Comparison of ENCODE assay signal across 17 cellular contexts in genomic region chr7:994592-995308, GRCh38. TPM values are rescaled to one million over a fixed set of nuclear protein-coding genes. Genes with fewer than 3 reads are reported as not detected.
DNase-seq lines count a peak whose midpoint lies in the region; ATAC-seq and TF ChIP-seq lines count a peak whose summit lies in the region.
"Had no signal": no experiment of that assay in that cellular context is flagged by ENCODE, and none has a peak within 500 bp of the region (broad histone marks: within the 10 kb centered on the region; RNA-seq: fewer than 3 reads in every experiment).

No MANE protein-coding gene starts in this region.

- H3K9ac ChIP-seq in Karpas-422 (ENCODE audit: low read length) = no peak overlapping the region

- no peaks in the 10 kb centered on the region for H3K4me1 Mint-ChIP-seq in Caco-2 (ENCODE audit: low read depth, unreplicated experiment)
- peaks cover 8% of the 10 kb centered on the region for H3K4me1 Mint-ChIP-seq in chondrocyte (ENCODE audit: low read depth)
- peaks cover 19% of the 10 kb centered on the region for H3K4me1 Mint-ChIP-seq in stimulated activated memory B cell treated with anti-CD40 and anti-IgM and Interleukin-4, amounts not matched to agents 10 μg/mL and 1 μg/mL and 100 μg/mL, for 72 hours

- H3K9me3 Mint-ChIP-seq in Caco-2 (ENCODE audit: unreplicated experiment) (no peaks in the 10 kb centered on the region), chondrocyte (ENCODE audit: low read depth) (no peaks in the 10 kb centered on the region)
- H3K9me3 Mint-ChIP-seq in stimulated activated memory B cell treated with anti-CD40 and anti-IgM and Interleukin-4, amounts not matched to agents 10 μg/mL and 1 μg/mL and 100 μg/mL, for 72 hours = no peaks in the 10 kb centered on the region

- intact Hi-C loops in Caco-2 (cut with micrococcal nuclease; ENCODE audit: unreplicated experiment) = no loop called here
- intact Hi-C loops in stomach (cut with DNase I; ENCODE audit: low total_unique reads) = loop anchor here (5.0 to 10.0 kb wide), 2 partner anchors 68 to 160 kb away; no protein-coding TSS in a partner anchor

- peaks cover 45% of the 10 kb centered on the region for H3K36me3 Mint-ChIP-seq in Caco-2 (ENCODE audit: insufficient read depth, unreplicated experiment)
- H3K36me3 Mint-ChIP-seq in chondrocyte (ENCODE audit: low read depth) = peaks cover 1% of the 10 kb centered on the region
- peaks cover 22% of the 10 kb centered on the region for H3K36me3 Mint-ChIP-seq in stimulated activated memory B cell treated with anti-CD40 and anti-IgM and Interleukin-4, amounts not matched to agents 10 μg/mL and 1 μg/mL and 100 μg/mL, for 72 hours

- H3K27ac Mint-ChIP-seq in Caco-2 (ENCODE audit: unreplicated experiment) (peak overlapping the region; percentile 42), chondrocyte (ENCODE audit: unreplicated experiment) (peak overlapping the region; percentile 59)
- peak overlapping the region; percentile 53 for H3K27ac Mint-ChIP-seq in stimulated activated memory B cell treated with anti-CD40 and anti-IgM and Interleukin-4, amounts not matched to agents 10 μg/mL and 1 μg/mL and 100 μg/mL, for 72 hours

- H3K27me3 ChIP-seq in Caco-2 (replicated peaks; ENCODE audit: control insufficient read depth, insufficient read depth, low read length) (no peaks in the 10 kb centered on the region), Karpas-422 (ENCODE audit: low read length) (no peaks in the 10 kb centered on the region; the same call in 1 of the 2 replicates), stomach (peaks cover 0 to 12% (median 0%) of the 10 kb centered on the region in 3 donors)
- H3K27me3 ChIP-seq: MG63, SJSA1 had no signal

- H2AFZ ChIP-seq in Karpas-422 (ENCODE audit: low read length) = no peak overlapping the region

- no peak overlapping the region for H3K4me3 Mint-ChIP-seq in Caco-2 (ENCODE audit: unreplicated experiment)
- H3K4me3 Mint-ChIP-seq in chondrocyte (ENCODE audit: unreplicated experiment) = no peak overlapping the region
- no peak overlapping the region for H3K4me3 Mint-ChIP-seq in stimulated activated memory B cell treated with anti-CD40 and anti-IgM and Interleukin-4, amounts not matched to agents 10 μg/mL and 1 μg/mL and 100 μg/mL, for 72 hours

- 73 to 83% (median 77%) methylated on average over 9 to 28 of the region's 28 CpGs for WGBS in stomach, 5 donors

- no peaks in the 10 kb centered on the region for H3K79me2 ChIP-seq in Karpas-422 (ENCODE audit: low read length)

- H3K36me3 ChIP-seq in Caco-2 (ENCODE audit: control insufficient read depth, insufficient read depth, low read length) (peaks cover 2% of the 10 kb centered on the region; the same call in 1 of the 2 replicates), Karpas-422 (ENCODE audit: insufficient read depth, low read length) (no peaks in the 10 kb centered on the region), stomach (peaks cover 0 to 49% (median 43%) of the 10 kb centered on the region in 4 donors)
- H3K36me3 ChIP-seq: MG63 had no signal

- CTCF ChIA-PET in Caco-2 (lab: Charles Lee) = interaction anchor here (0.5 to 2.7 kb wide), 7 partner anchors 14 to 221 kb away, joined by 3 to 24 read pairs (median 4); a partner anchor contains a TSS

- H4K20me1 ChIP-seq in Karpas-422 (ENCODE audit: insufficient read depth, low read depth, low read length) = peaks cover 7% of the 10 kb centered on the region; the same call in 1 of the 2 replicates

- H3K4me1 ChIP-seq in Caco-2 (peaks cover 13% of the 10 kb centered on the region), Karpas-422 (ENCODE audit: low read length) (peaks cover 52% of the 10 kb centered on the region), stomach (peaks cover 0 to 11% (median 10%) of the 10 kb centered on the region in 4 donors)

- peak overlapping the region; percentile 10 for H3K4me2 ChIP-seq in Karpas-422 (ENCODE audit: low read depth, low read length, poor library complexity, severe bottlenecking)

- H3K27me3 Mint-ChIP-seq in Caco-2 (ENCODE audit: insufficient read depth, unreplicated experiment) (no peaks in the 10 kb centered on the region), chondrocyte (ENCODE audit: low read depth) (no peaks in the 10 kb centered on the region)
- H3K27me3 Mint-ChIP-seq in stimulated activated memory B cell treated with anti-CD40 and anti-IgM and Interleukin-4, amounts not matched to agents 10 μg/mL and 1 μg/mL and 100 μg/mL, for 72 hours = peaks cover 16% of the 10 kb centered on the region

- H3K9me2 ChIP-seq in Karpas-422 (replicated peaks; ENCODE audit: insufficient read depth, low read length) = no peaks in the 10 kb centered on the region

- TF ChIP-seq CTCF in Caco-2 (IDR thresholded peaks at IDR 0.05; ENCODE audit: insufficient read depth in 1 of 2, low read depth in 1 of 2, low read length in 1 of 2, severe bottlenecking in 1 of 2, unreplicated experiment in 1 of 2) (no peak), chondrocyte (IDR thresholded peaks at IDR 0.05) (no peak), stomach (IDR thresholded peaks at IDR 0.05) (no peak)

- ATAC-seq in stimulated activated memory B cell treated with anti-CD40 and anti-IgM and Interleukin-4, amounts not matched to agents 10 μg/mL and 1 μg/mL and 100 μg/mL, for 72 hours = no peak
- ATAC-seq in SK-N-SH treated with all-trans-retinoic acid at 6 μM for 48 hours (no peak), HG02852 (IDR thresholded peaks at IDR 0.05; ENCODE audit: unreplicated experiment) (no peak)
- ATAC-seq: HepG2, PC-3 had no signal

- BruUV-seq in Caco-2 (replicated peaks; lab: Mats Ljungman, UMichigan) = no TSS peak

- H3K27ac ChIP-seq in Karpas-422 (ENCODE audit: low read length) = no peak overlapping the region
- no peak overlapping the region for H3K27ac ChIP-seq in stomach
- H3K27ac ChIP-seq: SJSA1 had no signal

- POLR2A ChIA-PET in Caco-2 (lab: Charles Lee) = interaction anchor here (0.6 kb wide), 1 partner anchor 182 kb away, joined by 3 read pairs; no protein-coding TSS in a partner anchor

- no peak for TF ChIP-seq POLR2A in stomach (IDR thresholded peaks at IDR 0.05)

- no peak overlapping the region for H3K4me3 ChIP-seq in Caco-2 (ENCODE audit: low read depth, low read length)
- H3K4me3 ChIP-seq in Karpas-422 (ENCODE audit: low read length) = no peak overlapping the region
- no peak overlapping the region for H3K4me3 ChIP-seq in stomach
- H3K4me3 ChIP-seq: MG63, SJSA1 had no signal

- DNase-seq in Caco-2 (no peak), Karpas-422 (peak; percentile 60), chondrocyte (ENCODE audit: low spot score) (no peak), stomach (no peak), NCI-H1092 (lab: John Stamatoyannopoulos, UW) (no peak)
- DNase-seq: GOT3, MG63, NCI-H1105, NCI-H1694, NCI-H69, PC-3 had no signal

- H3K9me3 ChIP-seq in Caco-2 = no peaks in the 10 kb centered on the region
- no peaks in the 10 kb centered on the region for H3K9me3 ChIP-seq in Karpas-422 (ENCODE audit: low read length)
- H3K9me3 ChIP-seq in stomach = no peaks in the 10 kb centered on the region
- H3K9me3 ChIP-seq: MG63, SJSA1 had no signal

- no peak for TF ChIP-seq EP300 in stomach (IDR thresholded peaks at IDR 0.05)

TF ChIP-seq in SK-N-SH treated with all-trans-retinoic acid at 6 μM for 48 hours, 23 proteins besides CTCF, POLR2A, EP300 and RAD21 (continues in another document):
- TF ChIP-seq TOX (CRISPR knock-in tag; IDR thresholded peaks at IDR 0.05; ENCODE audit: borderline replicate concordance) (no peak), BACH2 (CRISPR knock-in tag; IDR thresholded peaks at IDR 0.05; ENCODE audit: borderline replicate concordance) (no peak), OSR1 (CRISPR knock-in tag; IDR thresholded peaks at IDR 0.05) (no peak), PPARA (CRISPR knock-in tag; IDR thresholded peaks at IDR 0.05; ENCODE audit: borderline replicate concordance) (no peak), ZNF70 (CRISPR knock-in tag; IDR thresholded peaks at IDR 0.05) (no peak), ZFP30 (CRISPR knock-in tag; IDR thresholded peaks at IDR 0.05) (no peak), ZNF565 (CRISPR knock-in tag; conservative IDR thresholded peaks at IDR 0.05; ENCODE audit: low read depth) (no peak), CSRNP3 (CRISPR knock-in tag; IDR thresholded peaks at IDR 0.05) (no peak), ZNF8 (CRISPR knock-in tag; IDR thresholded peaks at IDR 0.05) (no peak), RARB (CRISPR knock-in tag; IDR thresholded peaks at IDR 0.05) (no peak)

RNA-seq across cellular contexts. Expression of gene CYP2W1, which starts 11.8 kb away (rescaled TPM):
- total RNA-seq in Caco-2 (2022) = 24.0 and 25.1 TPM in 2 replicates
- total RNA-seq in Karpas-422 (2014; rRNA removed; shearing (Covaris generic); ENCODE audit: low replicate concordance) = not detected in 2 replicates
- total RNA-seq in chondrocyte = not detected in 3 replicates
- total RNA-seq in stomach = 1 to 10 TPM in 1 of 5 donors, not detected in 4; 7.0 TPM
- polyA plus RNA-seq in stomach = under 1 TPM in 2 of 3 donors, not detected in 1; 0.31 to 0.65 TPM
- total RNA-seq: A673, PC-3, SJSA1 had no signal

RNA-seq across cellular contexts. Expression of gene COX19, which starts 19.4 kb away (rescaled TPM):
- total RNA-seq in Caco-2 (2022) (24.8 and 25.6 TPM in 2 replicates), chondrocyte (9.2 to 9.6 TPM (median 9.5 TPM) in 3 replicates), stomach (10 to 100 TPM in 3 of 5 donors, 1 to 10 TPM in 2; 2.3 to 26.6 (median 14.2) TPM)
- total RNA-seq in Karpas-422 (2014; rRNA removed; shearing (Covaris generic); ENCODE audit: low replicate concordance) = 14.5 and 20.5 TPM in 2 replicates
- polyA plus RNA-seq in stomach = 1 to 10 TPM; 3.9 to 6.5 (median 5.5) TPM

RNA-seq across cellular contexts. Expression of gene ADAP1, which starts 40.3 kb away (rescaled TPM):
- 65.6 and 77.6 TPM in 2 replicates for total RNA-seq in Caco-2 (2022)
- not detected in 2 replicates for total RNA-seq in Karpas-422 (2014; rRNA removed; shearing (Covaris generic); ENCODE audit: low replicate concordance)
- total RNA-seq in chondrocyte = 3.9 to 7.0 TPM (median 6.7 TPM) in 3 replicates
- total RNA-seq in stomach = 100 to 1,000 TPM in 1 of 5 donors, 10 to 100 TPM in 2, 1 to 10 TPM in 2; 2.2 to 169 (median 18.5) TPM
- polyA plus RNA-seq in stomach = 10 to 100 TPM; 16.0 to 30.5 (median 29.4) TPM

RNA-seq across cellular contexts. Expression of gene GPR146, which starts 49.6 kb away (rescaled TPM):
- total RNA-seq in Caco-2 (2022) (1.8 and 3.0 TPM in 2 replicates), chondrocyte (1.4 to 4.4 TPM (median 3.8 TPM) in 3 replicates), stomach (10 to 100 TPM in 1 of 5 donors, 1 to 10 TPM in 4; 2.0 to 13.6 (median 4.4) TPM)
- total RNA-seq in Karpas-422 (2014; rRNA removed; shearing (Covaris generic); ENCODE audit: low replicate concordance) = 5.5 and 9.2 TPM in 2 replicates
- polyA plus RNA-seq in stomach = 10 to 100 TPM in 2 of 3 donors, 1 to 10 TPM in 1; 6.4 to 14.6 (median 10.8) TPM
